8 cellular contexts compared by ENCODE assay signal in the genomic region with DNA sequence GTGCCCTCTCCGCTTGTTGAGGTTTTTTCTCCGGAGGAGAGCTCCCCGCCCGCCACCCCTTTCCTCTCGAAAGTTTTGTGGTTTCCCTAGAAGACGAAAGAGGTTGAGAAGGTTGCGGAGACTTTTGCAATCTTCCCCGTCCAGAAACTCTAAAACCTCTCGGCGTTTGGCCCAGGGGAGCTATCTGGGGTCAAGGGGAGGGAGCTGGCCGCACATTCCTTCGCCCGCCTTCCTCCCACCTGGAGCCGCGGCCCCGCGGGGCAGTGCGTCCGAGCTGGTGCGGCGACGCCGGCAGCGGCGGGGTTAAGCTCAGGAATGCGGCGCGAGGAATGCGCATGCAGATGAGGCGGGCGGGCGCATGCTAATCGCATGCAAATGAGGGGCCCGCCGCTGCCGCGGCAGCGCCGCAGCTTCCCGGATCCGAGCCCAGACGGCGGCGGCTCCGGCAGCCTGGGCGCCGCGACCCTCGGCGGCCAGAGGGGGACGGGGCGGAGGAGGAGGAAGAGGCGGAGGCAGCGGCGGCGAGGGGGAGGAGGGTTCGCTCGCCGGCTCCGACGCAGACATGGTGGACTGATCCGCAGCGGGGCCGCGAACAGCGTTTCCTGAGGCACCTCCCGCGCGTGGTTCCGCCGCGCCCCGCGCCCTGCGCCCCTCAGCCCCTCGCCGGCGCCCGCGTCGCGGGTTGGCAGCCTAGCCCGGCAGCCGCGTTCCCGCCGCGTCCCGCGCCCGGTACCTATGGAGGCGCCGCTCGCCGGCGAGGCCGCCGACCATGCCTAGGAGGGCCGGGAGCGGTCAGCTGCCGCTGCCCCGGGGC. TPM values are rescaled to one million over a fixed set of nuclear protein-coding genes. Genes with fewer than 3 reads are reported as not detected.
DNase-seq lines count a peak whose midpoint lies in the region; ATAC-seq, FAIRE-seq and TF ChIP-seq lines count a peak whose summit lies in the region.

TSS of gene WWC2 (plus strand) at position 535 of the 814 bp plus-strand sequence. CDS start at position 770, 235 bp downstream.

- no peak for FAIRE-seq in RCC 7860 (lab: Jason Lieb, UNC)

- H2AFZ ChIP-seq in ACC112 (ENCODE audit: low read length, unreplicated experiment) = peak within 1 kb of the TSS; percentile 77

- intact Hi-C loops in esophagus muscularis mucosa (cut with DNase I) = no loop called here

- TF ChIP-seq CTCF in esophagus muscularis mucosa (IDR thresholded peaks at IDR 0.05) = no peak

- peak; percentile 40 for TF ChIP-seq POLR2A in esophagus muscularis mucosa (IDR thresholded peaks at IDR 0.05; ENCODE audit: low read depth)

- peak; percentile 74 for ATAC-seq in GM19035 (IDR thresholded peaks at IDR 0.05; ENCODE audit: unreplicated experiment)
- ATAC-seq in HG03460 (IDR thresholded peaks at IDR 0.05; ENCODE audit: unreplicated experiment) = peak; percentile 59

- under 1% methylated on average over 31 of the region's 102 CpGs for WGBS in esophagus muscularis mucosa

- no peaks in the 10 kb centered on the region for H3K9me3 ChIP-seq in esophagus muscularis mucosa

- peak; percentile 68 for DNase-seq in RCC 7860 (ENCODE audit: low spot score)
- DNase-seq in activated T-helper 1 cell treated with anti-CD3 and anti-CD28 coated beads, Interleukin-2, amount 50 U/mL, for 16 hours (ENCODE audit: low read depth in 1 of 2, low spot score in 1 of 2) = peak; percentile 24 to 50
- DNase-seq in esophagus muscularis mucosa (ENCODE audit: extremely low spot score) = peak; percentile 95
- peak; percentile 88 for DNase-seq in mucosa of gallbladder (ENCODE audit: low spot score)
- DNase-seq in stimulated activated CD8-positive, alpha-beta memory T cell treated with anti-CD3 and anti-CD28 coated beads, Interleukin-2, amount 100 ng/mL, for 48 hours (ENCODE audit: low read depth in 2 of 2) = peak; percentile 28 to 36

- H3K4me1 ChIP-seq in ACC112 (ENCODE audit: control insufficient read depth, insufficient read depth, low read length, unreplicated experiment) (peaks cover 13% of the 10 kb centered on the region), esophagus muscularis mucosa (peaks cover 20 to 40% (median 36%) of the 10 kb centered on the region in 4 donors)

- no peak for TF ChIP-seq EP300 in esophagus muscularis mucosa (IDR thresholded peaks at IDR 0.05)

- H3K36me3 ChIP-seq in ACC112 (ENCODE audit: insufficient read depth, low read length) (no peaks in the 10 kb centered on the region), esophagus muscularis mucosa (no peaks in the 10 kb centered on the region)

- peak within 1 kb of the TSS; percentile 93 for H3K4me3 ChIP-seq in ACC112 (ENCODE audit: low read depth, low read length)
- peak within 1 kb of the TSS; percentile 72 to 93 (median 78) for H3K4me3 ChIP-seq in esophagus muscularis mucosa

- H3K27me3 ChIP-seq in ACC112 (ENCODE audit: insufficient read depth, low read length) = no peaks in the 10 kb centered on the region
- no peaks in the 10 kb centered on the region for H3K27me3 ChIP-seq in esophagus muscularis mucosa

- peak within 1 kb of the TSS; percentile 81 for H3K27ac ChIP-seq in ACC112 (ENCODE audit: low read depth, low read length)
- H3K27ac ChIP-seq in esophagus muscularis mucosa (replicated peaks in 1 of 4) = peak within 1 kb of the TSS; percentile 89 to 99 (median 98)

- H3K79me2 ChIP-seq in ACC112 (ENCODE audit: control insufficient read depth, insufficient read depth, low read length, unreplicated experiment) = peaks cover 47% of the 10 kb centered on the region

RNA-seq across cellular contexts. Expression of gene WWC2, which starts in this region (rescaled TPM):
- total RNA-seq in esophagus muscularis mucosa = 10 to 100 TPM; 28.2 to 38.5 (median 37.0) TPM
- 27.1 TPM for total RNA-seq in mucosa of gallbladder

Comparison
In these comparisons a context has a peak if more than half of its experiments do, and no peak if none do; other contexts are left out.
1. Peak in every context shown above with its lines: DNase-seq, ATAC-seq, H3K4me3 ChIP-seq and H3K27ac ChIP-seq.
2. DNase-seq: peak in every context shown above with its lines; median percentile 95 in esophagus muscularis mucosa; 88 in mucosa of gallbladder; 68 in RCC 7860; 37 in activated T-helper 1 cell treated with anti-CD3 and anti-CD28 coated beads, Interleukin-2, amount 50 U/mL, for 16 hours; 32 in stimulated activated CD8-positive, alpha-beta memory T cell treated with anti-CD3 and anti-CD28 coated beads, Interleukin-2, amount 100 ng/mL, for 48 hours.